Comparison of ENCODE assay signal across 17 cellular contexts in genomic region chr1:205699416-205699815, GRCh38. TPM values are rescaled to one million over a fixed set of nuclear protein-coding genes. Genes with fewer than 3 reads are reported as not detected.
A peak's percentile ranks its signal among the peaks of the same experiment; 100 is the strongest.
DNase-seq lines count a peak whose midpoint lies in the region; ATAC-seq, FAIRE-seq and TF ChIP-seq lines count a peak whose summit lies in the region.
"Had no signal": no experiment of that assay in that cellular context is flagged by ENCODE, and none has a peak within 500 bp of the region (broad histone marks: within the 10 kb centered on the region; RNA-seq: fewer than 3 reads in every experiment).

No MANE protein-coding gene starts in this region.

- H3K4me3 ChIP-seq in liver (ENCODE audit: low read depth in 1 of 3, low read length in 3 of 3), result no peak overlapping the region
- H3K4me3 ChIP-seq in HepG2 (replicated peaks in 1 of 3; ENCODE audit: insufficient read depth in 1 of 3, low read depth in 2 of 3, low read length in 3 of 3), result no peak overlapping the region
- H3K4me3 ChIP-seq in endodermal cell (ENCODE audit: low read length), result no peak overlapping the region
- H3K4me3 ChIP-seq: BLaER1 treated with 17β-estradiol and CSF1 and Interleukin-3, amounts not matched to agents 10 nM and 100 nM had no signal

- no peak overlapping the region for H3K4me2 ChIP-seq in HepG2 (ENCODE audit: low read depth, low read length)

- H3K9me3 Mint-ChIP-seq in endodermal cell (no peaks in the 10 kb centered on the region), neural crest cell (no peaks in the 10 kb centered on the region)
- H3K9me3 Mint-ChIP-seq: CD8-positive, alpha-beta memory T cell; H9 had no signal

- CTCF ChIA-PET in HepG2 (lab: Yijun Ruan, JAX; ENCODE audit: low intra/inter-chr PET ratio, low total read pairs), result no interaction called here

- H3K4me3 Mint-ChIP-seq in endodermal cell (no peak overlapping the region), neural crest cell (no peak overlapping the region)
- H3K4me3 Mint-ChIP-seq: B cell; CD4-positive, CD25-positive, alpha-beta regulatory T cell; H9 had no signal

- no peak overlapping the region for H2AFZ ChIP-seq in HepG2 (ENCODE audit: low read length)

- H3K27ac Mint-ChIP-seq in endodermal cell (no peak overlapping the region), neural crest cell (ENCODE audit: unreplicated experiment) (peak overlapping the region; percentile 32)
- H3K27ac Mint-ChIP-seq: B cell, H9 had no signal

- no peak for TF ChIP-seq POLR2A in HepG2 (IDR thresholded peaks at IDR 0.05; ENCODE audit: insufficient read depth in 1 of 2, low read depth in 2 of 2, low read length in 2 of 2)

- TF ChIP-seq EP300 in HepG2 (IDR thresholded peaks at IDR 0.05; ENCODE audit: low read depth in 2 of 2, low read length in 2 of 2) (no peak), HepG2 (CRISPR knock-in tag; IDR thresholded peaks at IDR 0.05; ENCODE audit: borderline replicate concordance) (no peak)

- FAIRE-seq in HepG2 (lab: Jason Lieb, UNC), result no peak
- FAIRE-seq: GM12892 had no signal

- H3K27ac ChIP-seq in liver (ENCODE audit: low read depth in 1 of 2, low read length in 2 of 2), result peak overlapping the region in 1 of 2 donors; percentile 26
- H3K27ac ChIP-seq in HepG2 (ENCODE audit: extremely low read length, insufficient read depth, low read length), result no peak overlapping the region
- H3K27ac ChIP-seq in endodermal cell (ENCODE audit: low read depth, low read length), result no peak overlapping the region

- DNase-seq in HepG2 (ENCODE audit: low spot score) (no peak), endodermal cell (peak; percentile 24), neural crest cell (ENCODE audit: low read depth, low spot score) (no peak), DMS 273 treated with DMSO at 0.1 percent for 48 hours (lab: John Stamatoyannopoulos, UW) (no peak), foreskin melanocyte (no peak), iPS-NIHi7 (ENCODE audit: extremely low spot score) (no peak)
- DNase-seq: CD4-positive, CD25-positive, alpha-beta regulatory T cell; CD8-positive, alpha-beta memory T cell; COR-L47; DMS79; GDM1; GOT3; H9 had no signal

- H3K9me3 ChIP-seq in liver (ENCODE audit: control insufficient read depth in 4 of 4, low read length in 3 of 4), result no peaks in the 10 kb centered on the region
- H3K9me3 ChIP-seq in HepG2 (ENCODE audit: low read length), result no peaks in the 10 kb centered on the region
- no peaks in the 10 kb centered on the region for H3K9me3 ChIP-seq in endodermal cell (ENCODE audit: control insufficient read depth, low read length)
- H3K9me3 ChIP-seq: BLaER1 treated with 17β-estradiol and CSF1 and Interleukin-3, amounts not matched to agents 10 nM and 100 nM had no signal

- H3K4me1 Mint-ChIP-seq in endodermal cell (peaks cover 41% of the 10 kb centered on the region), neural crest cell (peaks cover 46% of the 10 kb centered on the region)
- H3K4me1 Mint-ChIP-seq: CD8-positive, alpha-beta memory T cell had no signal

- 68% methylated on average over 4 of the region's 4 CpGs for WGBS in liver
- WGBS in HepG2 (ENCODE audit: low lambda C conversion rate), result 94% methylated on average over 4 of the region's 4 CpGs
- WGBS in endodermal cell (ENCODE audit: insufficient coverage in 1 of 2, insufficient read length in 1 of 2), 2 experiments, result 60 to 98% methylated on average over 1 to 4 of the region's 4 CpGs

- no peaks in the 10 kb centered on the region for H4K20me1 ChIP-seq in HepG2 (ENCODE audit: insufficient read depth, low read length)

- POLR2A ChIA-PET in HepG2 (lab: Yijun Ruan, JAX), result no interaction called here

- H3K36me3 Mint-ChIP-seq in endodermal cell (ENCODE audit: low read depth), result peaks cover 5% of the 10 kb centered on the region
- peaks cover 14% of the 10 kb centered on the region for H3K36me3 Mint-ChIP-seq in neural crest cell (ENCODE audit: low read depth)

- in situ Hi-C loops in HepG2 (cut with HindIII; ENCODE audit: extremely low pct_ligation_motif_present, low pct_unique_long_range_greater_than_20kb), result no loop called here

- H3K36me3 ChIP-seq in liver (ENCODE audit: control insufficient read depth in 4 of 4, insufficient read depth in 3 of 4, low read depth in 1 of 4, low read length in 3 of 4), result no peaks in the 10 kb centered on the region
- H3K36me3 ChIP-seq in HepG2 (replicated peaks in 1 of 2; ENCODE audit: control insufficient read depth in 1 of 2, insufficient read depth in 2 of 2, low read length in 2 of 2), result no peaks in the 10 kb centered on the region
- peaks cover 34% of the 10 kb centered on the region for H3K36me3 ChIP-seq in endodermal cell (ENCODE audit: control insufficient read depth, insufficient read depth, low read length)

- H3K4me1 ChIP-seq in liver (ENCODE audit: control insufficient read depth in 4 of 4, insufficient read depth in 4 of 4, low read length in 3 of 4) (peaks cover 10 to 31% (median 18%) of the 10 kb centered on the region in 4 donors), HepG2 (ENCODE audit: insufficient read depth, low read length) (peaks cover 72% of the 10 kb centered on the region), endodermal cell (ENCODE audit: control insufficient read depth, insufficient read depth, low read length) (peaks cover 13% of the 10 kb centered on the region)

- H3K9ac ChIP-seq in liver (ENCODE audit: low read depth in 1 of 2, low read length in 2 of 2), result no peak overlapping the region
- no peak overlapping the region for H3K9ac ChIP-seq in HepG2 (ENCODE audit: insufficient read depth, low read depth, low read length)
- no peak overlapping the region for H3K9ac ChIP-seq in endodermal cell (ENCODE audit: extremely low read depth, low read length, poor library complexity, severe bottlenecking)
- H3K9ac ChIP-seq: BLaER1 treated with 17β-estradiol and CSF1 and Interleukin-3, amounts not matched to agents 10 nM and 100 nM had no signal

- H3K27me3 ChIP-seq in liver (ENCODE audit: control insufficient read depth in 4 of 4, insufficient read depth in 4 of 4, low read length in 3 of 4) (no peaks in the 10 kb centered on the region), HepG2 (ENCODE audit: control insufficient read depth in 1 of 2, insufficient read depth in 2 of 2, low read length in 2 of 2) (no peaks in the 10 kb centered on the region), endodermal cell (ENCODE audit: control insufficient read depth, insufficient read depth, low read length, poor library complexity, severe bottlenecking) (no peaks in the 10 kb centered on the region)

- intact Hi-C loops in HepG2 (cut with micrococcal nuclease; ENCODE audit: unreplicated experiment), result no loop called here

- no TSS peak for BruUV-seq in HepG2 (replicated peaks; lab: Mats Ljungman, UMichigan)

- no peak for ATAC-seq in HepG2

- H3K27me3 Mint-ChIP-seq in endodermal cell (ENCODE audit: insufficient read depth) (no peaks in the 10 kb centered on the region), neural crest cell (ENCODE audit: low read depth) (no peaks in the 10 kb centered on the region)
- H3K27me3 Mint-ChIP-seq: B cell had no signal

- H3K79me2 ChIP-seq in HepG2 (ENCODE audit: insufficient read depth, low read length), result no peaks in the 10 kb centered on the region

- TF ChIP-seq CTCF in liver (IDR thresholded peaks at IDR 0.05; ENCODE audit: low read depth, low read length, missing input control) (no peak), HepG2 (CRISPR knock-in tag; IDR thresholded peaks at IDR 0.05) (no peak), endodermal cell (conservative IDR thresholded peaks at IDR 0.05) (no peak), neural crest cell (conservative IDR thresholded peaks at IDR 0.05) (no peak)

- TF ChIP-seq RAD21 in liver (IDR thresholded peaks at IDR 0.05) (no peak), HepG2 (CRISPR knock-in tag; IDR thresholded peaks at IDR 0.05) (no peak)

RNA-seq across cellular contexts. Expression of gene SLC45A3, which starts 19.1 kb away (rescaled TPM):
- total RNA-seq in liver, result 1 to 10 TPM; 5.9 to 9.9 TPM
- polyA plus RNA-seq in liver, result 1 to 10 TPM; 5.3 to 5.6 TPM
- total RNA-seq in HepG2 (2016; rRNA removed; fragmentation: Illumina TruSeq; extraction: Trizol), result 1.9 and 3.4 TPM in 2 replicates
- 0.97 and 1.2 TPM in 2 replicates for total RNA-seq in HepG2 (2016; cell fraction: cytosol; rRNA removed; fragmentation: Illumina TruSeq; extraction: Trizol; ENCODE audit: low read depth)
- 1.8 and 4.0 TPM in 2 replicates for total RNA-seq in HepG2 (2016; cell fraction: insoluble cytoplasmic fraction; rRNA removed; fragmentation: Illumina TruSeq; extraction: Trizol)
- total RNA-seq in HepG2 (2016; cell fraction: membrane; rRNA removed; fragmentation: Illumina TruSeq; extraction: Trizol), result 2.7 and 3.3 TPM in 2 replicates
- 2.3 and 3.7 TPM in 2 replicates for total RNA-seq in HepG2 (2016; cell fraction: nucleus; rRNA removed; fragmentation: Illumina TruSeq; extraction: Trizol)
- polyA plus RNA-seq in HepG2 (2011; rRNA removed), result 4.1 and 7.3 TPM in 2 replicates
- polyA plus RNA-seq in HepG2 (2011; cell fraction: cytosol; rRNA removed), result 4.4 TPM in 2 replicates
- polyA plus RNA-seq in HepG2 (2011; cell fraction: nucleus; rRNA removed), result 7.3 and 8.6 TPM in 2 replicates
- 4.0 and 4.7 TPM in 2 replicates for polyA plus RNA-seq in HepG2 (2012)
- polyA plus RNA-seq in HepG2 (2016; cell fraction: cytosol; fragmentation: Illumina TruSeq; extraction: Trizol; ENCODE audit: low read depth), result 0.65 and 0.73 TPM in 2 replicates
- polyA plus RNA-seq in HepG2 (2016; cell fraction: insoluble cytoplasmic fraction; fragmentation: Illumina TruSeq; extraction: Trizol; ENCODE audit: low read depth), result 2.0 and 2.1 TPM in 2 replicates
- 2.1 TPM in 2 replicates for polyA plus RNA-seq in HepG2 (2016; cell fraction: membrane; fragmentation: Illumina TruSeq; extraction: Trizol; ENCODE audit: low read depth)
- 5.1 and 6.0 TPM in 2 replicates for polyA plus RNA-seq in HepG2 (2016; cell fraction: nucleus; fragmentation: Illumina TruSeq; extraction: Trizol; ENCODE audit: insufficient read depth, low read depth)
- 1.8 and 9.9 TPM in 2 replicates for polyA minus RNA-seq in HepG2 (2011; rRNA and poly(A)+ RNA removed; ENCODE audit: low replicate concordance)
- 3.3 and 3.4 TPM in 2 replicates for polyA minus RNA-seq in HepG2 (2011; cell fraction: cytosol; rRNA and poly(A)+ RNA removed)
- 2.5 and 2.7 TPM in 2 replicates for polyA minus RNA-seq in HepG2 (2011; cell fraction: nucleus; rRNA and poly(A)+ RNA removed)
- 10 to 100 TPM in 1 of 2 donors, 1 to 10 TPM in 1; 7.9 to 10.2 TPM for total RNA-seq in endodermal cell
- 22.4 TPM for polyA plus RNA-seq in endodermal cell (2013, experiment 1 of 2)
- 17.5 TPM for polyA plus RNA-seq in endodermal cell (2013, experiment 2 of 2)
- total RNA-seq in neural crest cell, result 13.1 and 14.0 TPM in 2 replicates
- polyA plus RNA-seq: CD4-positive, CD25-positive, alpha-beta regulatory T cell; CD8-positive, alpha-beta memory T cell had no signal

RNA-seq across cellular contexts. Expression of gene NUCKS1, which starts 50.6 kb away (rescaled TPM):
- total RNA-seq in liver, result 10 to 100 TPM; 48.9 to 86.1 TPM
- polyA plus RNA-seq in liver, result 10 to 100 TPM; 27.0 to 36.4 TPM
- total RNA-seq in HepG2 (2016; rRNA removed; fragmentation: Illumina TruSeq; extraction: Trizol), result 117 and 194 TPM in 2 replicates
- 10.3 and 15.8 TPM in 2 replicates for total RNA-seq in HepG2 (2016; cell fraction: cytosol; rRNA removed; fragmentation: Illumina TruSeq; extraction: Trizol; ENCODE audit: low read depth)
- 125 and 160 TPM in 2 replicates for total RNA-seq in HepG2 (2016; cell fraction: insoluble cytoplasmic fraction; rRNA removed; fragmentation: Illumina TruSeq; extraction: Trizol)
- 40.1 and 45.8 TPM in 2 replicates for total RNA-seq in HepG2 (2016; cell fraction: membrane; rRNA removed; fragmentation: Illumina TruSeq; extraction: Trizol)
- total RNA-seq in HepG2 (2016; cell fraction: nucleus; rRNA removed; fragmentation: Illumina TruSeq; extraction: Trizol), result 67.8 and 73.8 TPM in 2 replicates
- polyA plus RNA-seq in HepG2 (2011; rRNA removed), result 25.1 and 35.5 TPM in 2 replicates
- 14.2 and 24.0 TPM in 2 replicates for polyA plus RNA-seq in HepG2 (2011; cell fraction: cytosol; rRNA removed)
- 8.7 and 10.8 TPM in 2 replicates for polyA plus RNA-seq in HepG2 (2011; cell fraction: nucleus; rRNA removed)
- polyA plus RNA-seq in HepG2 (2012), result 32.7 and 70.0 TPM in 2 replicates
- 15.9 and 27.1 TPM in 2 replicates for polyA plus RNA-seq in HepG2 (2016; cell fraction: cytosol; fragmentation: Illumina TruSeq; extraction: Trizol; ENCODE audit: low read depth)
- 186 and 191 TPM in 2 replicates for polyA plus RNA-seq in HepG2 (2016; cell fraction: insoluble cytoplasmic fraction; fragmentation: Illumina TruSeq; extraction: Trizol; ENCODE audit: low read depth)
- polyA plus RNA-seq in HepG2 (2016; cell fraction: membrane; fragmentation: Illumina TruSeq; extraction: Trizol; ENCODE audit: low read depth), result 54.3 and 56.5 TPM in 2 replicates
- polyA plus RNA-seq in HepG2 (2016; cell fraction: nucleus; fragmentation: Illumina TruSeq; extraction: Trizol; ENCODE audit: insufficient read depth, low read depth), result 84.6 and 113 TPM in 2 replicates
- polyA minus RNA-seq in HepG2 (2011; rRNA and poly(A)+ RNA removed; ENCODE audit: low replicate concordance), result 54.5 and 133 TPM in 2 replicates
- polyA minus RNA-seq in HepG2 (2011; cell fraction: cytosol; rRNA and poly(A)+ RNA removed), result 45.1 and 46.0 TPM in 2 replicates
- 41.1 and 52.6 TPM in 2 replicates for polyA minus RNA-seq in HepG2 (2011; cell fraction: nucleus; rRNA and poly(A)+ RNA removed)
- 100 to 1,000 TPM; 380 to 532 TPM for total RNA-seq in endodermal cell
- 267 TPM for polyA plus RNA-seq in endodermal cell (2013, experiment 1 of 2)
- 284 TPM for polyA plus RNA-seq in endodermal cell (2013, experiment 2 of 2)
- total RNA-seq in neural crest cell, result 440 and 491 TPM in 2 replicates
